In the genomic region with DNA sequence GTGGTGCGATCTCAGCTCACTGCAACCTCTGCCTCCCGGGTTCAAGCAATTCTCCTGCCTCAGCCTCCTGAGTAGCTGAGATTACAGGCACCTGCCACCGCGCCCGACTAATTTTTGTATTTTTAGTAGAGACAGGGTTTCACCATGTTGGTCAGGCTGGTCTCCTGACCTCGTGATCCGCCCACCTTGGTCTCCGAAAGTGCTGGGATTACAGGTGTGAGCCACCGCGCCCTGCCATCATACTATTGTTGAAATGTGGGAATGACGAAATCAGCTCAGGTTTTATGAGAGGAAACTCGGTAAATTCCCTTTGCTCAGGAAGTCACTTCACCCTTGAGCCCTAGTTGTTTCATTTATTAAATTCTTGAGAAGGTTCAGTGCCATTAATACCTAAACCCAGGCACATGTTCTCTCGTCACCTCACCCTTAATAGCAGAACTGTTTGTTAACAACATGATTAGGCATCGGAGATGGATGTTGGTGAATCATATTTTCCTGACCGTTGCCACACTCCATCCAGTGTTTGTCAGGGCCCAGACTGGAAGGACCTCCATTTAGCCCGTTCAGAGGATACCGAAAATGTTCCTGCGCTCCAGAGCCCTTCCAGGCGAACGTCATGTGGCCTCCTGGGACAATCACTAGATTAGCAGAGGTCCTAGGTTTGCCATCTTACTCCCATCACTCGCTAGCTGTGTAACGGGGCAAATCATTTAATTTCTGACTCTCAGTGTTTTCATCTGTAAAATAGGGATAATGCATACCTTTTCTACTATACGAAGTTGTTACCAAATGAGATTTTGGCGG, we compare ENCODE assay signal across 8 cellular contexts. TPM values are rescaled to one million over a fixed set of nuclear protein-coding genes. Genes with fewer than 3 reads are reported as not detected.
DNase-seq lines count a peak whose midpoint lies in the region; ATAC-seq, FAIRE-seq and TF ChIP-seq lines count a peak whose summit lies in the region.

No MANE protein-coding gene starts in this region.

- TF ChIP-seq CTCF in WTC11 (IDR thresholded peaks at IDR 0.05): no peak
- TF ChIP-seq CTCF in D721Med (IDR thresholded peaks at IDR 0.05; ENCODE audit: insufficient read depth, missing control alignments): no peak

- H3K4me3 ChIP-seq in naive thymus-derived CD4-positive, alpha-beta T cell (ENCODE audit: low read length): peak overlapping the region; percentile 14

- H3K4me1 ChIP-seq in naive thymus-derived CD4-positive, alpha-beta T cell (ENCODE audit: control insufficient read depth in 2 of 2, insufficient read depth in 2 of 2, low read length in 2 of 2): peaks cover 17 to 35% of the 10 kb centered on the region in 2 donors

- intact Hi-C loops in naive thymus-derived CD4-positive, alpha-beta T cell (cut with micrococcal nuclease): loop anchor here (1.0 to 5.0 kb wide), 4 partner anchors 20 to 54 kb away; a partner anchor contains a TSS

- peak overlapping the region; percentile 57; the same call in 1 of the 2 replicates for H3K27ac Mint-ChIP-seq in WTC11
- H3K27ac Mint-ChIP-seq in naive thymus-derived CD4-positive, alpha-beta T cell: peak overlapping the region; percentile 93 to 99 (median 97)

- no peak overlapping the region for H3K4me3 Mint-ChIP-seq in WTC11
- peak overlapping the region; percentile 78 to 96 (median 85) for H3K4me3 Mint-ChIP-seq in naive thymus-derived CD4-positive, alpha-beta T cell

- peak overlapping the region; percentile 71 for H3K27ac ChIP-seq in naive thymus-derived CD4-positive, alpha-beta T cell (ENCODE audit: low read depth, low read length)

- H3K9me3 Mint-ChIP-seq in WTC11: peaks cover 3% of the 10 kb centered on the region; the same call in 1 of the 2 replicates
- H3K9me3 Mint-ChIP-seq in naive thymus-derived CD4-positive, alpha-beta T cell: peaks cover 0 to 4% (median 0%) of the 10 kb centered on the region in 11 donors

- CTCF ChIA-PET in WTC11 (lab: Charles Lee): interaction anchor here (1.5 kb wide), 1 partner anchor 21 kb away, joined by 4 read pairs; no protein-coding TSS in a partner anchor
- CTCF ChIA-PET in naive thymus-derived CD4-positive, alpha-beta T cell (lab: Charles Lee): interaction anchor here (0.5 to 1.8 kb wide), 4 partner anchors 9 to 52 kb away, joined by 3 to 7 read pairs (median 5); a partner anchor contains a TSS

- no peaks in the 10 kb centered on the region for H3K4me1 Mint-ChIP-seq in WTC11
- peaks cover 29 to 76% (median 66%) of the 10 kb centered on the region in 7 donors for H3K4me1 Mint-ChIP-seq in naive thymus-derived CD4-positive, alpha-beta T cell

- no peaks in the 10 kb centered on the region for H3K27me3 Mint-ChIP-seq in WTC11 (ENCODE audit: low read depth)
- no peaks in the 10 kb centered on the region for H3K27me3 Mint-ChIP-seq in naive thymus-derived CD4-positive, alpha-beta T cell

- ATAC-seq in GM18907 (IDR thresholded peaks at IDR 0.05; ENCODE audit: unreplicated experiment) (peak; percentile 69), HG02588 (IDR thresholded peaks at IDR 0.05; ENCODE audit: unreplicated experiment) (peak; percentile 63), WTC11 (no peak)
- peak; percentile 26 for ATAC-seq in naive thymus-derived CD4-positive, alpha-beta T cell

- H3K36me3 Mint-ChIP-seq in WTC11: peaks cover 7% of the 10 kb centered on the region; the same call in 1 of the 2 replicates
- peaks cover 0 to 29% (median 14%) of the 10 kb centered on the region in 5 donors for H3K36me3 Mint-ChIP-seq in naive thymus-derived CD4-positive, alpha-beta T cell

- FAIRE-seq in D721Med (lab: Jason Lieb, UNC): no peak

- peaks cover 0 to 6% (median 0%) of the 10 kb centered on the region in 3 experiments for H3K36me3 ChIP-seq in naive thymus-derived CD4-positive, alpha-beta T cell (ENCODE audit: control insufficient read depth in 2 of 3, insufficient read depth in 3 of 3, low read length in 3 of 3)

- no peak for DNase-seq in WTC11 (ENCODE audit: low spot score)
- peak in 1 of 9 donors; percentile 35 for DNase-seq in naive thymus-derived CD4-positive, alpha-beta T cell
- DNase-seq in NCI-H748 (lab: John Stamatoyannopoulos, UW; ENCODE audit: unreplicated experiment): no peak
- DNase-seq in D721Med (ENCODE audit: insufficient read length, low spot score): no peak
- no peak for DNase-seq in D341Med (ENCODE audit: low spot score)
- no peak for DNase-seq in DMS53 treated with DMSO at 0.1 percent for 48 hours (lab: John Stamatoyannopoulos, UW; ENCODE audit: unreplicated experiment)

- POLR2A ChIA-PET in WTC11 (lab: Charles Lee): no interaction called here
- POLR2A ChIA-PET in naive thymus-derived CD4-positive, alpha-beta T cell (lab: Charles Lee): interaction anchor here (0.8 to 2.6 kb wide), 11 partner anchors 9 to 109 kb away, joined by 3 to 23 read pairs (median 5); a partner anchor contains a TSS

- H3K27me3 ChIP-seq in naive thymus-derived CD4-positive, alpha-beta T cell (ENCODE audit: control insufficient read depth in 2 of 2, insufficient read depth in 2 of 2, low read length in 2 of 2): no peaks in the 10 kb centered on the region

- no peaks in the 10 kb centered on the region for H3K9me3 ChIP-seq in naive thymus-derived CD4-positive, alpha-beta T cell (ENCODE audit: control insufficient read depth in 2 of 3, low read length in 3 of 3)

TF ChIP-seq in WTC11, 78 proteins besides CTCF, POLR2A, EP300 and RAD21 (continues in another document):
- no peak for TF ChIP-seq NR3C1 (CRISPR knock-in tag; conservative IDR thresholded peaks at IDR 0.05; ENCODE audit: low read depth)
- no peak for TF ChIP-seq ETV6 (CRISPR knock-in tag; IDR thresholded peaks at IDR 0.05)
- no peak for TF ChIP-seq ZNF263 (CRISPR knock-in tag; IDR thresholded peaks at IDR 0.05; ENCODE audit: low read depth)
- TF ChIP-seq MXD4 (CRISPR knock-in tag; IDR thresholded peaks at IDR 0.05; ENCODE audit: borderline replicate concordance): no peak
- TF ChIP-seq, protein P1, sequence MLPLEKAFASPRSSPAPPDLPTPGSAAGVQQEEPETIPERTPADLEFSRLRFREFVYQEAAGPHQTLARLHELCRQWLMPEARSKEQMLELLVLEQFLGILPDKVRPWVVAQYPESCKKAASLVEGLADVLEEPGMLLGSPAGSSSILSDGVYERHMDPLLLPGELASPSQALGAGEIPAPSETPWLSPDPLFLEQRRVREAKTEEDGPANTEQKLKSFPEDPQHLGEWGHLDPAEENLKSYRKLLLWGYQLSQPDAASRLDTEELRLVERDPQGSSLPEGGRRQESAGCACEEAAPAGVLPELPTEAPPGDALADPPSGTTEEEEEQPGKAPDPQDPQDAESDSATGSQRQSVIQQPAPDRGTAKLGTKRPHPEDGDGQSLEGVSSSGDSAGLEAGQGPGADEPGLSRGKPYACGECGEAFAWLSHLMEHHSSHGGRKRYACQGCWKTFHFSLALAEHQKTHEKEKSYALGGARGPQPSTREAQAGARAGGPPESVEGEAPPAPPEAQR (CRISPR knock-in tag; IDR thresholded peaks at IDR 0.05): no peak
- TF ChIP-seq, protein P2, sequence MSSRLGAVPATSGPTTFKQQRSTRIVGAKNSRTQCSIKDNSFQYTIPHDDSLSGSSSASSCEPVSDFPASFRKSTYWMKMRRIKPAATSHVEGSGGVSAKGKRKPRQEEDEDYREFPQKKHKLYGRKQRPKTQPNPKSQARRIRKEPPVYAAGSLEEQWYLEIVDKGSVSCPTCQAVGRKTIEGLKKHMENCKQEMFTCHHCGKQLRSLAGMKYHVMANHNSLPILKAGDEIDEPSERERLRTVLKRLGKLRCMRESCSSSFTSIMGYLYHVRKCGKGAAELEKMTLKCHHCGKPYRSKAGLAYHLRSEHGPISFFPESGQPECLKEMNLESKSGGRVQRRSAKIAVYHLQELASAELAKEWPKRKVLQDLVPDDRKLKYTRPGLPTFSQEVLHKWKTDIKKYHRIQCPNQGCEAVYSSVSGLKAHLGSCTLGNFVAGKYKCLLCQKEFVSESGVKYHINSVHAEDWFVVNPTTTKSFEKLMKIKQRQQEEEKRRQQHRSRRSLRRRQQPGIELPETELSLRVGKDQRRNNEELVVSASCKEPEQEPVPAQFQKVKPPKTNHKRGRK (CRISPR knock-in tag; IDR thresholded peaks at IDR 0.05; ENCODE audit: borderline replicate concordance): no peak
- TF ChIP-seq IRF2 (CRISPR knock-in tag; IDR thresholded peaks at IDR 0.05; ENCODE audit: borderline replicate concordance, low read depth): no peak
- TF ChIP-seq, protein P3, sequence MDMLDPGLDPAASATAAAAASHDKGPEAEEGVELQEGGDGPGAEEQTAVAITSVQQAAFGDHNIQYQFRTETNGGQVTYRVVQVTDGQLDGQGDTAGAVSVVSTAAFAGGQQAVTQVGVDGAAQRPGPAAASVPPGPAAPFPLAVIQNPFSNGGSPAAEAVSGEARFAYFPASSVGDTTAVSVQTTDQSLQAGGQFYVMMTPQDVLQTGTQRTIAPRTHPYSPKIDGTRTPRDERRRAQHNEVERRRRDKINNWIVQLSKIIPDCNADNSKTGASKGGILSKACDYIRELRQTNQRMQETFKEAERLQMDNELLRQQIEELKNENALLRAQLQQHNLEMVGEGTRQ (CRISPR knock-in tag; IDR thresholded peaks at IDR 0.05): no peak

RNA-seq across cellular contexts. Expression of a gene that starts 20.0 kb away (rescaled TPM):
- 5.7 to 7.2 TPM (median 6.3 TPM) in 3 replicates for total RNA-seq in WTC11 (2021)
- total RNA-seq in naive thymus-derived CD4-positive, alpha-beta T cell: 100 to 1,000 TPM in 4 of 5 experiments, 10 to 100 TPM in 1; 18.9 to 105 (median 102) TPM
- 10 to 100 TPM; 61.7 to 67.5 TPM for polyA plus RNA-seq in naive thymus-derived CD4-positive, alpha-beta T cell

RNA-seq across cellular contexts. Expression of a gene that starts 52.5 kb away (rescaled TPM):
- total RNA-seq in WTC11 (2021): 72.7 to 80.9 TPM (median 77.1 TPM) in 3 replicates
- total RNA-seq in naive thymus-derived CD4-positive, alpha-beta T cell: 100 to 1,000 TPM in 4 of 5 experiments, 10 to 100 TPM in 1; 61.8 to 170 (median 119) TPM
- polyA plus RNA-seq in naive thymus-derived CD4-positive, alpha-beta T cell: 100 to 1,000 TPM; 415 to 455 TPM
